Comparison of ENCODE assay signal across 18 cellular contexts in the genomic region with DNA sequence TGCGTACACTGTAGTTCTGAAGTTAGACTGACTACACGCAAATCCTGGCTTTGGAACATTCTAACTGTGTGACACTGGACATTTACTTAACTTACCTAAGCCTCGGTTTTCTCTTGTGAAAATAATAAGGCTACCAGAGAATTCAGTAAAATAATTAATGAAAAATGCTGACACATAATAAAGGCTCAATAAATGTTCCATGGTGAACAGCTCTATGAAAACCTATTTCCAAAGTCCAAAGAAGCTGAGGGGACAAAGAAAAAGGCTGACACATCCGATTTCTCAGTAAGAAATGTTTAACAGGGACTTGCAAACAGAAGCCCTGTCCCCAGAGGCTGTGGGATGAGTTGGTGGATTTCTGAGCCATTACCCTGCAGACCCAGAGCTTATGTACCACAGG.
DNase-seq lines count a peak whose midpoint lies in the region; ATAC-seq, FAIRE-seq and TF ChIP-seq lines count a peak whose summit lies in the region.
"Had no signal": no experiment of that assay in that cellular context is flagged by ENCODE, and none has a peak within 500 bp of the region (broad histone marks: within the 10 kb centered on the region; RNA-seq: fewer than 3 reads in every experiment).

No MANE protein-coding gene starts in this region.

- H2AFZ ChIP-seq in PC-3 (ENCODE audit: low read length), result no peak overlapping the region
- no peak overlapping the region for H2AFZ ChIP-seq in neural progenitor cell (replicated peaks)

- no peak overlapping the region for H3K27ac Mint-ChIP-seq in neural progenitor cell
- H3K27ac Mint-ChIP-seq: CD4-positive, alpha-beta memory T cell had no signal

- DNase-seq in A549 (ENCODE audit: low read depth in 1 of 2, low spot score in 1 of 2) (no peak), PC-3 (no peak), epithelial cell of prostate (ENCODE audit: low read depth, low spot score) (no peak), neural progenitor cell (ENCODE audit: low spot score) (no peak), RWPE1 (ENCODE audit: low spot score) (no peak), NCI-H1436 (lab: John Stamatoyannopoulos, UW) (no peak)
- DNase-seq: BE2C; CD4-positive, alpha-beta memory T cell; DMS153; DMS79 treated with DMSO at 0.1 percent for 48 hours; EL; HCEC 1CT had no signal

- no peaks in the 10 kb centered on the region for H3K9me2 ChIP-seq in PC-3 (replicated peaks; ENCODE audit: low read length)

- no peaks in the 10 kb centered on the region for H3K36me3 Mint-ChIP-seq in neural progenitor cell
- H3K36me3 Mint-ChIP-seq: CD4-positive, alpha-beta memory T cell had no signal

- no peaks in the 10 kb centered on the region for H3K27me3 ChIP-seq in PC-3 (ENCODE audit: low read length)
- H3K27me3 ChIP-seq in neural progenitor cell, result no peaks in the 10 kb centered on the region

- intact Hi-C loops in PC-3 (cut with micrococcal nuclease), result loop anchor here (5.0 kb wide), 1 partner anchor 180 kb away; a partner anchor contains a TSS

- POLR2A ChIA-PET in A549 (lab: Yijun Ruan, JAX) (no interaction called here), PC-3 (lab: Charles Lee; ENCODE audit: unreplicated experiment) (no interaction called here), RWPE1 (lab: Yijun Ruan, JAX; ENCODE audit: low non-redundant PET) (no interaction called here)

- H3K4me2 ChIP-seq in A549, result no peak overlapping the region
- H3K4me2 ChIP-seq in PC-3 (ENCODE audit: low read length), result peak overlapping the region; percentile 20; the same call in 1 of the 2 replicates
- no peak overlapping the region for H3K4me2 ChIP-seq in neural progenitor cell

- H3K4me1 ChIP-seq in A549 (no peaks in the 10 kb centered on the region), PC-3 (ENCODE audit: insufficient read depth, low read length) (peaks cover 28% of the 10 kb centered on the region), neural progenitor cell (no peaks in the 10 kb centered on the region)
- H3K4me1 ChIP-seq: BE2C had no signal

- peaks cover 2% of the 10 kb centered on the region for H3K4me1 Mint-ChIP-seq in neural progenitor cell
- H3K4me1 Mint-ChIP-seq: CD4-positive, alpha-beta memory T cell had no signal

- FAIRE-seq in A549 (lab: Jason Lieb, UNC), result no peak
- FAIRE-seq: A204.1, D721Med, G401.6, HTR-8/SVneo had no signal

- TF ChIP-seq EP300 in A549 (IDR thresholded peaks at IDR 0.05), result no peak

- H3K9me3 ChIP-seq in A549 (no peaks in the 10 kb centered on the region), PC-3 (ENCODE audit: low read length) (no peaks in the 10 kb centered on the region), neural progenitor cell (ENCODE audit: low read depth) (no peaks in the 10 kb centered on the region)
- H3K9me3 ChIP-seq: BE2C had no signal

- BruUV-seq in PC-3 (replicated peaks; lab: Mats Ljungman, UMichigan), result no TSS peak

- CTCF ChIA-PET in A549 (lab: Yijun Ruan, JAX) (no interaction called here), PC-3 (lab: Charles Lee) (no interaction called here), RWPE1 (lab: Yijun Ruan, JAX) (no interaction called here)

- H3K9ac ChIP-seq in PC-3 (ENCODE audit: low read length) (peak overlapping the region; percentile 25; the same call in 1 of the 2 replicates), neural progenitor cell (no peak overlapping the region)

- no peaks in the 10 kb centered on the region for H3K27me3 Mint-ChIP-seq in neural progenitor cell (ENCODE audit: insufficient read depth, low read depth)

- H3F3A ChIP-seq in PC-3 (ENCODE audit: low read length, unreplicated experiment) (peaks cover 21% of the 10 kb centered on the region), neural progenitor cell (ENCODE audit: low read depth) (no peaks in the 10 kb centered on the region)

- H3K36me3 ChIP-seq in PC-3 (ENCODE audit: low read depth, low read length) (no peaks in the 10 kb centered on the region), neural progenitor cell (no peaks in the 10 kb centered on the region)
- H3K36me3 ChIP-seq: BE2C had no signal

- no peaks in the 10 kb centered on the region for H3K9me3 Mint-ChIP-seq in neural progenitor cell

- no peak for TF ChIP-seq RAD21 in A549 (conservative IDR thresholded peaks at IDR 0.05 in 1 of 2, IDR thresholded peaks at IDR 0.05 in 1 of 2)

- no peak for ATAC-seq in A549
- ATAC-seq in PC-3, result no peak
- no peak for ATAC-seq in GM18511 (IDR thresholded peaks at IDR 0.05; ENCODE audit: unreplicated experiment)

- TF ChIP-seq POLR2A in A549 (IDR thresholded peaks at IDR 0.05; ENCODE audit: low read length), result no peak

- H3K27ac ChIP-seq in A549, result no peak overlapping the region
- H3K27ac ChIP-seq in PC-3 (ENCODE audit: low read length), result peak overlapping the region; percentile 98
- H3K27ac ChIP-seq in epithelial cell of prostate, result peak overlapping the region; percentile 94
- no peak overlapping the region for H3K27ac ChIP-seq in neural progenitor cell
- H3K27ac ChIP-seq in RWPE1, result no peak overlapping the region
- H3K27ac ChIP-seq: C4-2B had no signal

- no peak overlapping the region for H3K4me3 ChIP-seq in A549
- H3K4me3 ChIP-seq in PC-3 (ENCODE audit: low read length), result no peak overlapping the region
- H3K4me3 ChIP-seq in neural progenitor cell, result no peak overlapping the region

- WGBS in A549 (ENCODE audit: missing lambda C conversion rate), result 48% methylated on average over 4 of the region's 4 CpGs

- no peak for TF ChIP-seq CTCF in A549 (IDR thresholded peaks at IDR 0.05)
- no peak for TF ChIP-seq CTCF in PC-3 (conservative IDR thresholded peaks at IDR 0.05; ENCODE audit: low read depth, low read length)
- no peak for TF ChIP-seq CTCF in neural progenitor cell (IDR thresholded peaks at IDR 0.05)
- TF ChIP-seq CTCF in RWPE1 (conservative IDR thresholded peaks at IDR 0.05; ENCODE audit: low read depth), result no peak

- H3K79me2 ChIP-seq in PC-3 (ENCODE audit: low read length), result no peaks in the 10 kb centered on the region
- H3K79me2 ChIP-seq in neural progenitor cell (ENCODE audit: low read depth), result no peaks in the 10 kb centered on the region

- no peaks in the 10 kb centered on the region for H4K20me1 ChIP-seq in PC-3 (ENCODE audit: low read length)
- H4K20me1 ChIP-seq in neural progenitor cell (ENCODE audit: low read depth), result no peaks in the 10 kb centered on the region

- peak overlapping the region; percentile 46 for H3K4me3 Mint-ChIP-seq in neural progenitor cell
- H3K4me3 Mint-ChIP-seq: CD4-positive, alpha-beta memory T cell had no signal

TF ChIP-seq in A549, 52 proteins besides CTCF, POLR2A, EP300 and RAD21:
- peak; percentile 77 for TF ChIP-seq MAFK (IDR thresholded peaks at IDR 0.05; ENCODE audit: partially characterized antibody)
- no peak for TF ChIP-seq SREBF2 (IDR thresholded peaks at IDR 0.05)

Comparison
In these comparisons a context has a peak if more than half of its experiments do, and no peak if none do; other contexts are left out.
1. H3K27ac ChIP-seq: peak in PC-3 (single experiment) and epithelial cell of prostate (single experiment); none in A549 (0 of 2), neural progenitor cell (single experiment) and RWPE1 (single experiment).